Comparison of ENCODE assay signal across 1 cellular context in genomic region chr11:111694851-111695250, GRCh38.
TF ChIP-seq lines count a peak whose summit lies in the region.

No MANE protein-coding gene starts in this region.

TF ChIP-seq in SK-N-SH treated with all-trans-retinoic acid at 6 μM for 48 hours, 23 proteins besides CTCF, POLR2A, EP300 and RAD21 (continued from another document):
- TF ChIP-seq CSRNP3 (CRISPR knock-in tag; IDR thresholded peaks at IDR 0.05) = no peak
- no peak for TF ChIP-seq ZNF70 (CRISPR knock-in tag; IDR thresholded peaks at IDR 0.05)
- TF ChIP-seq ZNF8 (CRISPR knock-in tag; IDR thresholded peaks at IDR 0.05) = no peak
- no peak for TF ChIP-seq TCF4 (CRISPR knock-in tag; IDR thresholded peaks at IDR 0.05; ENCODE audit: borderline replicate concordance)
- no peak for TF ChIP-seq CREB5 (CRISPR knock-in tag; IDR thresholded peaks at IDR 0.05; ENCODE audit: low read depth)
- no peak for TF ChIP-seq POU6F1 (CRISPR knock-in tag; IDR thresholded peaks at IDR 0.05; ENCODE audit: borderline replicate concordance, low read depth)
- no peak for TF ChIP-seq TOX (CRISPR knock-in tag; IDR thresholded peaks at IDR 0.05; ENCODE audit: borderline replicate concordance)
TF ChIP-seq in SK-N-SH treated with all-trans-retinoic acid at 6 μM for 48 hours: peak in this region for 0.
